ENCODE assay signal across 14 cellular contexts in the genomic region with DNA sequence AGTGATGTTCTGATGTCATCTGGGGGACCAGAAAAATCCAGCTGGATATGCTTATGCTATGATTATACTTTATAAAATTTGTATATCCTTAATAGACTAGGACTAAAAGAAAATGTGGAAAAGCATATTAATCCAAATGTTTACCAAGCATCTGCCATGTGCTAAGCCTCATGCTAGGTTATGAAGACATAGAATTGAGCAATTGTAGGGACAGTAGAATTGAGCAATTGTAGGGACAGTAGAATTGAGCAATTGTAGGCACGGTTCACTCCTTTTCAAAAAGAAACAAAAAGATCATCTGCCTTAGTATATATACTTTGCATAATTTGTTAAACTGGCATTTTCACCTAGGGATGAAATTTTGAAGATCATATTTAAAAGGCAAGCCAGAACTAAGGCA. TPM values are rescaled to one million over a fixed set of nuclear protein-coding genes. Genes with fewer than 3 reads are reported as not detected.
DNase-seq lines count a peak whose midpoint lies in the region; ATAC-seq, FAIRE-seq and TF ChIP-seq lines count a peak whose summit lies in the region.
"Had no signal": no experiment of that assay in that cellular context is flagged by ENCODE, and none has a peak within 500 bp of the region (broad histone marks: within the 10 kb centered on the region; RNA-seq: fewer than 3 reads in every experiment).

No MANE protein-coding gene starts in this region.

- FAIRE-seq in RCC 7860 (lab: Jason Lieb, UNC), result no peak

- H3K4me1 ChIP-seq in Caco-2 (no peaks in the 10 kb centered on the region), osteoblast (ENCODE audit: insufficient read depth, low read length) (peaks cover 19% of the 10 kb centered on the region)
- H3K4me1 ChIP-seq: uterus had no signal

- no peak overlapping the region for H3K4me3 ChIP-seq in Caco-2 (ENCODE audit: low read depth, low read length)
- no peak overlapping the region for H3K4me3 ChIP-seq in osteoblast (ENCODE audit: insufficient read depth, low read length)
- H3K4me3 ChIP-seq: uterus had no signal

- no peak for TF ChIP-seq CTCF in Caco-2 (IDR thresholded peaks at IDR 0.05; ENCODE audit: insufficient read depth in 1 of 2, low read depth in 1 of 2, low read length in 1 of 2, severe bottlenecking in 1 of 2, unreplicated experiment in 1 of 2)
- no peak for TF ChIP-seq CTCF in osteoblast (IDR thresholded peaks at IDR 0.05; ENCODE audit: extremely low read depth, low read depth, low read length)

- H3K9me3 Mint-ChIP-seq in Caco-2 (ENCODE audit: unreplicated experiment), result no peaks in the 10 kb centered on the region
- no peaks in the 10 kb centered on the region for H3K9me3 Mint-ChIP-seq in activated T-helper 2 cell treated with anti-CD3 and anti-CD28 coated beads, Interferon-gamma antibody, Interleukin-2, Interleukin-4, amounts not matched to agents 10 μg/mL and 5 μg/mL and 100 μg/mL, durations not matched to agents 14 hours and 24 hours and 36 hours

- no peaks in the 10 kb centered on the region for H3K79me2 ChIP-seq in osteoblast (ENCODE audit: insufficient read depth, low read length)

- ATAC-seq in esophagus mucosa, result peak; percentile 60

- peak overlapping the region; percentile 41 for H3K27ac ChIP-seq in osteoblast (ENCODE audit: low read depth, low read length)
- H3K27ac ChIP-seq: C4-2B, uterus had no signal

- no peaks in the 10 kb centered on the region for H3K36me3 ChIP-seq in Caco-2 (ENCODE audit: control insufficient read depth, insufficient read depth, low read length)
- H3K36me3 ChIP-seq in osteoblast (ENCODE audit: insufficient read depth, low read length), result peaks cover 20% of the 10 kb centered on the region
- H3K36me3 ChIP-seq: uterus had no signal

- H3K27me3 ChIP-seq in Caco-2 (replicated peaks; ENCODE audit: control insufficient read depth, insufficient read depth, low read length) (no peaks in the 10 kb centered on the region), osteoblast (ENCODE audit: insufficient read depth, low read length) (no peaks in the 10 kb centered on the region)
- H3K27me3 ChIP-seq: spleen, uterus had no signal

- POLR2A ChIA-PET in Caco-2 (lab: Charles Lee), result no interaction called here

- H3K4me1 Mint-ChIP-seq in Caco-2 (ENCODE audit: low read depth, unreplicated experiment), result no peaks in the 10 kb centered on the region
- peaks cover 6% of the 10 kb centered on the region for H3K4me1 Mint-ChIP-seq in activated T-helper 2 cell treated with anti-CD3 and anti-CD28 coated beads, Interferon-gamma antibody, Interleukin-2, Interleukin-4, amounts not matched to agents 10 μg/mL and 5 μg/mL and 100 μg/mL, durations not matched to agents 14 hours and 24 hours and 36 hours (ENCODE audit: low read depth)

- DNase-seq in Caco-2 (no peak), NOMO-1 treated with DMSO at 0.1 percent for 48 hours (lab: John Stamatoyannopoulos, UW; ENCODE audit: unreplicated experiment) (peak; percentile 73), osteoblast (ENCODE audit: insufficient read length, low spot score, missing footprints) (no peak), amygdala (lab: John Stamatoyannopoulos, UW) (no peak), RCC 7860 (ENCODE audit: low spot score) (no peak), DMS79 (lab: John Stamatoyannopoulos, UW) (no peak)
- DNase-seq in activated T-helper 2 cell treated with anti-CD3 and anti-CD28 coated beads, Interferon-gamma antibody, Interleukin-2, Interleukin-4, amounts not matched to agents 10 μg/mL and 5 μg/mL and 100 μg/mL, durations not matched to agents 14 hours and 24 hours and 36 hours (ENCODE audit: low spot score), result no peak
- DNase-seq: activated CD8-positive, alpha-beta memory T cell treated with anti-CD3 and anti-CD28 coated beads, Interleukin-2, amount 50 U/mL, for 48 hours; NCI-H2081 treated with DMSO at 0.1 percent for 48 hours; spleen; stimulated activated CD8-positive, alpha-beta memory T cell treated with anti-CD3 and anti-CD28 coated beads, Interleukin-4, amount 100 ng/mL, for 48 hours; uterus had no signal

- H4K20me1 ChIP-seq in osteoblast (ENCODE audit: insufficient read depth, low read length), result no peaks in the 10 kb centered on the region

- H3K9me3 ChIP-seq in Caco-2 (no peaks in the 10 kb centered on the region), osteoblast (ENCODE audit: low read depth, low read length) (no peaks in the 10 kb centered on the region)
- H3K9me3 ChIP-seq: spleen, uterus had no signal

- H3K36me3 Mint-ChIP-seq in Caco-2 (ENCODE audit: insufficient read depth, unreplicated experiment), result peaks cover 7% of the 10 kb centered on the region
- peaks cover 12% of the 10 kb centered on the region for H3K36me3 Mint-ChIP-seq in activated T-helper 2 cell treated with anti-CD3 and anti-CD28 coated beads, Interferon-gamma antibody, Interleukin-2, Interleukin-4, amounts not matched to agents 10 μg/mL and 5 μg/mL and 100 μg/mL, durations not matched to agents 14 hours and 24 hours and 36 hours (ENCODE audit: low read depth)

- CTCF ChIA-PET in Caco-2 (lab: Charles Lee), result no interaction called here

- intact Hi-C loops in Caco-2 (cut with micrococcal nuclease; ENCODE audit: unreplicated experiment), result no loop called here
- intact Hi-C loops in activated T-helper 2 cell treated with anti-CD3 and anti-CD28 coated beads, Interferon-gamma antibody, Interleukin-2, Interleukin-4, amounts not matched to agents 10 μg/mL and 5 μg/mL and 100 μg/mL, durations not matched to agents 14 hours and 24 hours and 36 hours (cut with micrococcal nuclease), result no loop called here

- BruUV-seq in Caco-2 (replicated peaks; lab: Mats Ljungman, UMichigan), result no TSS peak

- no peak overlapping the region for H3K4me3 Mint-ChIP-seq in Caco-2 (ENCODE audit: unreplicated experiment)
- H3K4me3 Mint-ChIP-seq in activated T-helper 2 cell treated with anti-CD3 and anti-CD28 coated beads, Interferon-gamma antibody, Interleukin-2, Interleukin-4, amounts not matched to agents 10 μg/mL and 5 μg/mL and 100 μg/mL, durations not matched to agents 14 hours and 24 hours and 36 hours (ENCODE audit: low read depth), result no peak overlapping the region

- H3K27me3 Mint-ChIP-seq in Caco-2 (ENCODE audit: insufficient read depth, unreplicated experiment), result no peaks in the 10 kb centered on the region
- no peaks in the 10 kb centered on the region for H3K27me3 Mint-ChIP-seq in activated T-helper 2 cell treated with anti-CD3 and anti-CD28 coated beads, Interferon-gamma antibody, Interleukin-2, Interleukin-4, amounts not matched to agents 10 μg/mL and 5 μg/mL and 100 μg/mL, durations not matched to agents 14 hours and 24 hours and 36 hours (ENCODE audit: low read depth)

- H3K27ac Mint-ChIP-seq in Caco-2 (ENCODE audit: unreplicated experiment), result peak overlapping the region; percentile 53
- H3K27ac Mint-ChIP-seq in activated T-helper 2 cell treated with anti-CD3 and anti-CD28 coated beads, Interferon-gamma antibody, Interleukin-2, Interleukin-4, amounts not matched to agents 10 μg/mL and 5 μg/mL and 100 μg/mL, durations not matched to agents 14 hours and 24 hours and 36 hours, result no peak overlapping the region

- no peak overlapping the region for H2AFZ ChIP-seq in osteoblast (ENCODE audit: low read length)

- no peak overlapping the region for H3K4me2 ChIP-seq in osteoblast (ENCODE audit: insufficient read depth, low read length)

RNA-seq across cellular contexts. Expression of a gene that starts 18.3 kb away (rescaled TPM):
- total RNA-seq in Caco-2 (2022), result 12.3 and 12.4 TPM in 2 replicates
- 36.1 TPM for total RNA-seq in esophagus mucosa
- total RNA-seq in osteoblast, result 37.6 and 45.1 TPM in 2 replicates
- 11.9 and 15.2 TPM in 2 replicates for total RNA-seq in activated T-helper 2 cell treated with anti-CD3 and anti-CD28 coated beads, Interferon-gamma antibody, Interleukin-2, Interleukin-4, amounts not matched to agents 10 μg/mL and 5 μg/mL and 100 μg/mL, durations not matched to agents 14 hours and 24 hours and 36 hours
